ENCODE assay signal across 1 cellular context in the genomic region with DNA sequence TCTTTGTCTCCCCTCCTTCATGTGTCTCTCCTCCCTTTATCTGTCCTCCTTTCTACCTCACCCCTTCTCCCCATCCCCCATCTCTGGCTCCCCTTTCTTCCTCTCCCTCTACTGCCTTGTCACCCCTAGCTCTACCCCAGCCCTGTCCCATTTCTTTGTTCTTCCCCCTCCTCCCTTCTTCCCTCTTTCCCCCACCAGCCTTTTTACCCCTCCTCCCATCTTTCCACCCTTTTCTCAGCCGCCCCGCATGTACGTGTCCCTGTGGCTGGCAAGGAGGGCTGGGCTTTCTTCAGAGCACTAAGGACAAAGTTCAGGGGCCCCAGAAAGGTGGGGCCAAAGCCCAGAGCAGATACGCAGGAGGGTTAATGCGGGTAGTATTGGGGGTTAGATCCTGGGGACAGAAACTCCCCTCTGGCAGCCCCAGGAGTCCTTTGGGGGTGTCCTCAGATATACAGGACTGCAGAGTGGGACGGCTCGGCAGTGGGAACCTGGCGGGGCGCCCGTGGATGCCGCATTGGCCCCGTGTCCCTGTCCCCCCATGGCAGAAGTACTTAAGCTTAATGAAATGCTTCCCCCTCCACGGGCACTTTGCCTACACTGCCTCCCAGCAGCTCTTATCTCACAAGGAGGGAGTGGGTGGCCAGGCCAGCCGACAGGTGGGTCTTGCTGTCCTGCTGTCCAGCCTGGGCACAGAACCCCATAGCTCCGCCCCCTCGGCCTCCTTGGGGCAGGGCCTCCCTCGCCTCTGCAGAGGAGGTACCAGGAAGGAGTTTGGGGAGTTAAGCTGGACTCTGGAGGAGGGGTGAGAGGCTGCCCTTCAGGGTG.
TF ChIP-seq lines count a peak whose summit lies in the region.

No MANE protein-coding gene starts in this region.

TF ChIP-seq in K562, 482 proteins besides CTCF, POLR2A, EP300 and RAD21 (continued from another document):
- TF ChIP-seq AFF4 (CRISPR knock-in tag; IDR thresholded peaks at IDR 0.05) (no peak), MAZ (CRISPR knock-in tag; conservative IDR thresholded peaks at IDR 0.05 in 1 of 2, IDR thresholded peaks at IDR 0.05 in 1 of 2) (0 out of 4 replicates have a peak, but pooled peaks of 1 of the 2 experiments have one; percentile 16), PTBP1 (IDR thresholded peaks at IDR 0.05; ENCODE audit: low read depth, low read length) (no peak), EHMT2 (IDR thresholded peaks at IDR 0.05) (peak; percentile 48; the same call in 1 of the 2 replicates), HSF4 (CRISPR knock-in tag; IDR thresholded peaks at IDR 0.05; ENCODE audit: borderline replicate concordance) (peak; percentile 6; the same call in 1 of the 2 replicates), BRD9 (IDR thresholded peaks at IDR 0.05; ENCODE audit: low read depth, partially characterized antibody) (peak; percentile 51)
